In the genomic region with DNA sequence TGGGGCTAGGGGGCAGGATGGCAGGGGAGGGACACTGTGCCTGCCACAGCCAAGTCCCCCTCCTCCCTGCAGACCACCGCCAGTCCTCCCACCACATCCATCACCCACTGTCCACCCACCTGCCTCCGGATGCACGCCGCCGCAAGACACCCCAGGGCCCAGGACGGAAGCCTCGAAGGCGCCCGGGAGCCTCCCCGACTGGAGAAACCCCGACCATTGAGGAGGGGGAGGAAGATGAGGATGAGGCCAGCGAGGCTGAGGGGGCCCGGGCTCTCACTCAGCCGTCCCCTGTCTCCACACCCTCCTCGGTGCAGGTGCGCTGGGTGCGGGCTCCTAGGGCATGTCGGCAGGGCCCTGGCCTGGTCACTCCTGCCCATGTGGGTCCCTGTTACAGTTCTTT, we compare ENCODE assay signal across 13 cellular contexts. TPM values are rescaled to one million over a fixed set of nuclear protein-coding genes. Genes with fewer than 3 reads are reported as not detected.
DNase-seq lines count a peak whose midpoint lies in the region; ATAC-seq and TF ChIP-seq lines count a peak whose summit lies in the region.
"Had no signal": no experiment of that assay in that cellular context is flagged by ENCODE, and none has a peak within 500 bp of the region (broad histone marks: within the 10 kb centered on the region; RNA-seq: fewer than 3 reads in every experiment).

No MANE protein-coding gene starts in this region.

- H2AFZ ChIP-seq in mesenchymal stem cell (ENCODE audit: low read depth, low read length): no peak overlapping the region

- H3K27me3 ChIP-seq in Panc1 (ENCODE audit: control insufficient read depth, insufficient read depth, low read length) (no peaks in the 10 kb centered on the region), mesenchymal stem cell (ENCODE audit: control insufficient read depth in 1 of 2, insufficient read depth in 1 of 2, low read length in 2 of 2) (no peaks in the 10 kb centered on the region), heart left ventricle (no peaks in the 10 kb centered on the region)

- 98% methylated on average over 18 of the region's 18 CpGs for WGBS in mesenchymal stem cell
- 95 to 98% (median 96%) methylated on average over 17 to 18 of the region's 18 CpGs for WGBS in heart left ventricle, 4 donors

- H3K9ac ChIP-seq in mesenchymal stem cell (ENCODE audit: low read length): no peak overlapping the region

- H3K14ac ChIP-seq in mesenchymal stem cell (ENCODE audit: low read length in 2 of 2): no peak overlapping the region

- H3K36me3 ChIP-seq in Panc1 (ENCODE audit: control insufficient read depth, insufficient read depth, low read length) (peaks cover 20% of the 10 kb centered on the region), mesenchymal stem cell (ENCODE audit: control insufficient read depth in 1 of 2, insufficient read depth in 2 of 2, low read depth in 1 of 2, low read length in 2 of 2) (peaks cover 53 to 57% of the 10 kb centered on the region in 2 experiments), heart left ventricle (peaks cover 0 to 61% (median 56%) of the 10 kb centered on the region in 9 donors)

- CTCF ChIA-PET in Panc1 (lab: Charles Lee): no interaction called here

- H3K4me3 ChIP-seq in Panc1 (ENCODE audit: low read depth in 2 of 2, low read length in 2 of 2) (no peak overlapping the region), mesenchymal stem cell (ENCODE audit: insufficient read depth in 1 of 2, low read depth in 1 of 2, low read length in 2 of 2) (no peak overlapping the region), heart left ventricle (no peak overlapping the region)
- H3K4me3 ChIP-seq: GM12878 had no signal

- peaks cover 24% of the 10 kb centered on the region for H3K4me1 ChIP-seq in Panc1 (ENCODE audit: control insufficient read depth, insufficient read depth, low read length)
- H3K4me1 ChIP-seq in mesenchymal stem cell (ENCODE audit: control insufficient read depth, insufficient read depth, low read depth, low read length): peaks cover 50% of the 10 kb centered on the region
- peaks cover 9 to 37% (median 30%) of the 10 kb centered on the region in 12 donors for H3K4me1 ChIP-seq in heart left ventricle

- H3K27ac ChIP-seq in 22Rv1: peak overlapping the region; percentile 96; the same call in 1 of the 2 replicates
- H3K27ac ChIP-seq in Panc1 (ENCODE audit: low read length): no peak overlapping the region
- H3K27ac ChIP-seq in mesenchymal stem cell (ENCODE audit: low read length, poor library complexity, severe bottlenecking): no peak overlapping the region
- no peak overlapping the region for H3K27ac ChIP-seq in heart left ventricle

- in situ Hi-C loops in Panc1 (cut with HindIII; ENCODE audit: low pct_unique_long_range_greater_than_20kb, low sequenced_read_pairs): no loop called here

- intact Hi-C loops in Panc1 (cut with micrococcal nuclease; ENCODE audit: unreplicated experiment): no loop called here
- intact Hi-C loops in heart left ventricle (cut with DNase I): loop anchor here in 1 of 10 donors (10.0 kb wide), 1 partner anchor 50 kb away; no protein-coding TSS in a partner anchor

- TF ChIP-seq POLR2A in heart left ventricle (IDR thresholded peaks at IDR 0.05): no peak

- POLR2A ChIA-PET in Panc1 (lab: Charles Lee): no interaction called here

- no peak overlapping the region for H2AK5ac ChIP-seq in mesenchymal stem cell (ENCODE audit: low read length, severe bottlenecking)

- no peak overlapping the region for H2BK12ac ChIP-seq in mesenchymal stem cell (ENCODE audit: low read length in 2 of 2)

- TF ChIP-seq CTCF in 22Rv1 (IDR thresholded peaks at IDR 0.05) (no peak), Panc1 (IDR thresholded peaks at IDR 0.05) (no peak), heart left ventricle (IDR thresholded peaks at IDR 0.05) (no peak)

- no peak overlapping the region for H3K18ac ChIP-seq in mesenchymal stem cell (ENCODE audit: low read depth in 1 of 2, low read length in 2 of 2)

- ATAC-seq in Panc1 (no peak), HG03025 (IDR thresholded peaks at IDR 0.05; ENCODE audit: low FRiP score, unreplicated experiment) (no peak), heart left ventricle (no peak)
- ATAC-seq: GM12878, HCT116 had no signal

- no peak overlapping the region for H3K4ac ChIP-seq in mesenchymal stem cell (ENCODE audit: low read depth in 1 of 2, low read length in 2 of 2)

- no peak overlapping the region for H4K8ac ChIP-seq in mesenchymal stem cell (ENCODE audit: low read length)

- H2BK15ac ChIP-seq in mesenchymal stem cell (ENCODE audit: low read depth, poor library complexity, severe bottlenecking): no peak overlapping the region

- no peak overlapping the region for H3K4me2 ChIP-seq in mesenchymal stem cell (ENCODE audit: low read length, poor library complexity, severe bottlenecking)

- peaks cover 26% of the 10 kb centered on the region for H3K79me1 ChIP-seq in mesenchymal stem cell (replicated peaks; ENCODE audit: low read length, poor library complexity, severe bottlenecking)

- TSS peak; percentile 38 for BruUV-seq in Panc1 (replicated peaks; lab: Mats Ljungman, UMichigan)

- H2BK5ac ChIP-seq in mesenchymal stem cell (ENCODE audit: low read depth, low read length, poor library complexity, severe bottlenecking): no peak overlapping the region

- H4K91ac ChIP-seq in mesenchymal stem cell (ENCODE audit: low read length): peak overlapping the region; percentile 45

- no peak overlapping the region for H3K23ac ChIP-seq in mesenchymal stem cell (ENCODE audit: low read length in 2 of 2)

- H2BK120ac ChIP-seq in mesenchymal stem cell (ENCODE audit: low read depth, low read length): no peak overlapping the region

- H3K9me3 ChIP-seq in Panc1 (ENCODE audit: control insufficient read depth, insufficient read depth, low read depth, low read length) (no peaks in the 10 kb centered on the region), mesenchymal stem cell (ENCODE audit: control insufficient read depth, low read length) (no peaks in the 10 kb centered on the region), heart left ventricle (no peaks in the 10 kb centered on the region)

- DNase-seq in Panc1 (ENCODE audit: low read depth, low spot score) (no peak), mesenchymal stem cell (no peak), heart left ventricle (no peak)
- no peak for DNase-seq in activated CD4-positive, CD25-positive, alpha-beta regulatory T cell (lab: John Stamatoyannopoulos, UW)
- DNase-seq: C1 segment of cervical spinal cord; Calu3; CD4-positive, alpha-beta T cell; DMS79 had no signal

RNA-seq across cellular contexts. Expression of a gene that starts 5.1 kb away (rescaled TPM):
- total RNA-seq in Panc1 (2021; ENCODE audit: unreplicated experiment) (580 TPM), heart left ventricle (10 to 100 TPM; 44.1 to 84.3 (median 54.8) TPM)
- polyA plus RNA-seq in Panc1 (2012; ENCODE audit: insufficient read length): 737 TPM
- polyA plus RNA-seq in mesenchymal stem cell (2013, experiment 1 of 2): 140 TPM
- polyA plus RNA-seq in mesenchymal stem cell (2013, experiment 2 of 2): 133 TPM
- 100 to 1,000 TPM in 1 of 2 donors, 10 to 100 TPM in 1; 68.3 to 113 TPM for polyA plus RNA-seq in heart left ventricle

RNA-seq across cellular contexts. Expression of a gene that starts 6.8 kb away (rescaled TPM):
- total RNA-seq in Panc1 (2021; ENCODE audit: unreplicated experiment): 25.6 TPM
- 42.6 TPM for polyA plus RNA-seq in Panc1 (2012; ENCODE audit: insufficient read length)
- polyA plus RNA-seq in mesenchymal stem cell (2013, experiment 1 of 2): 20.3 TPM
- 21.3 TPM for polyA plus RNA-seq in mesenchymal stem cell (2013, experiment 2 of 2)
- 10 to 100 TPM in 1 of 9 donors, 1 to 10 TPM in 8; 5.6 to 13.7 (median 8.5) TPM for total RNA-seq in heart left ventricle
- 1 to 10 TPM; 6.2 to 7.6 TPM for polyA plus RNA-seq in heart left ventricle

RNA-seq across cellular contexts. Expression of a gene that starts 16.1 kb away (rescaled TPM):
- total RNA-seq in Panc1 (2021; ENCODE audit: unreplicated experiment) (1.3 TPM), heart left ventricle (1 to 10 TPM; 2.7 to 8.2 (median 4.8) TPM)
- polyA plus RNA-seq in Panc1 (2012; ENCODE audit: insufficient read length): 1.7 TPM
- polyA plus RNA-seq in mesenchymal stem cell (2013, experiment 1 of 2): 0.99 TPM
- polyA plus RNA-seq in mesenchymal stem cell (2013, experiment 2 of 2): 1.0 TPM
- polyA plus RNA-seq in heart left ventricle: 10 to 100 TPM in 1 of 2 donors, 1 to 10 TPM in 1; 2.8 to 12.9 TPM
- total RNA-seq: G401 had no signal

RNA-seq across cellular contexts. Expression of a gene that starts 16.2 kb away (rescaled TPM):
- total RNA-seq in Panc1 (2021; ENCODE audit: unreplicated experiment) (95.0 TPM), heart left ventricle (100 to 1,000 TPM in 2 of 9 donors, 10 to 100 TPM in 7; 59.9 to 124 (median 77.7) TPM)
- polyA plus RNA-seq in Panc1 (2012; ENCODE audit: insufficient read length): 104 TPM
- polyA plus RNA-seq in mesenchymal stem cell (2013, experiment 1 of 2): 72.5 TPM
- 69.4 TPM for polyA plus RNA-seq in mesenchymal stem cell (2013, experiment 2 of 2)
- polyA plus RNA-seq in heart left ventricle: 100 to 1,000 TPM in 1 of 2 donors, 10 to 100 TPM in 1; 75.7 to 168 TPM

RNA-seq across cellular contexts. Expression of a gene that starts 18.8 kb away (rescaled TPM):
- total RNA-seq in Panc1 (2021; ENCODE audit: unreplicated experiment) (112 TPM), heart left ventricle (10 to 100 TPM; 21.8 to 62.8 (median 26.7) TPM)
- 151 TPM for polyA plus RNA-seq in Panc1 (2012; ENCODE audit: insufficient read length)
- polyA plus RNA-seq in mesenchymal stem cell (2013, experiment 1 of 2): 56.8 TPM
- polyA plus RNA-seq in mesenchymal stem cell (2013, experiment 2 of 2): 53.5 TPM
- polyA plus RNA-seq in heart left ventricle: 10 to 100 TPM; 66.1 to 82.6 TPM
